In the genomic region with DNA sequence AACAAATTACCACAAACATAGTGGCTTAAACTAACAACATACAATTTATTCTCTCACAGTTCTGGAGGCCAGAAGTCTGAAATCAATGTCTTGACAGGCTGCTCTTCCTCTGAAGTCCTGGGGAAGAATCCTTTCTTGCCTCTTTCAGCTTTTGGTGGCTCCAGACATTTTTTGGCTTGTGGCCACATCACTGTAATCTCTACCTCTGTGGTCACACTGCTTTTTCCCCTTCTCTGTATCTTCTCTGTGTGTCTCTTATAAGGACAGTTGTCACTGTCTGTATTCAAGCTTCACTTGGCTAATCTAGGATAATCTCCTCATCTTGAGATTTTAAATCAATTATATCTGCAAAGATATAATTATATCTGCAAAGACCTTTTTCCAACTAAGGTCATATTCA, we compare ENCODE assay signal across 25 cellular contexts.
"Had no signal": no experiment of that assay in that cellular context is flagged by ENCODE, and none has a peak within 500 bp of the region (broad histone marks: within the 10 kb centered on the region; RNA-seq: fewer than 3 reads in every experiment).

No MANE protein-coding gene starts in this region.

- H3K9me3 ChIP-seq: gastrocnemius medialis, left lung, right lobe of liver, suprapubic skin, transverse colon, vagina had no signal

- H3K9me3 Mint-ChIP-seq: stimulated activated naive CD8-positive, alpha-beta T cell treated with anti-CD3 and anti-CD28 coated beads, Interleukin-15, amount 100 ng/mL, for 72 hours had no signal

- H3K4me3 ChIP-seq: gastrocnemius medialis, left lung, neural progenitor cell, right lobe of liver, suprapubic skin, transverse colon, vagina had no signal

- ATAC-seq: esophagus mucosa; gastrocnemius medialis; left cardiac atrium; left lung; naive thymus-derived CD4-positive, alpha-beta T cell; right lobe of liver; stimulated activated naive CD8-positive, alpha-beta T cell treated with anti-CD3 and anti-CD28 coated beads, Interleukin-15, amount 100 ng/mL, for 72 hours had no signal

- H3K36me3 ChIP-seq: gastrocnemius medialis, left lung, neural progenitor cell, right lobe of liver, suprapubic skin, transverse colon, vagina had no signal

- H3K36me3 Mint-ChIP-seq: naive thymus-derived CD4-positive, alpha-beta T cell; neural progenitor cell had no signal

- H3K4me1 Mint-ChIP-seq: stimulated activated naive CD8-positive, alpha-beta T cell treated with anti-CD3 and anti-CD28 coated beads, Interleukin-15, amount 100 ng/mL, for 72 hours had no signal

- H3K4me3 Mint-ChIP-seq: endodermal cell; naive thymus-derived CD4-positive, alpha-beta T cell; nephron; neural progenitor cell; stimulated activated naive CD8-positive, alpha-beta T cell treated with anti-CD3 and anti-CD28 coated beads, Interleukin-15, amount 100 ng/mL, for 72 hours had no signal

- DNase-seq: effector CD8-positive, alpha-beta T cell; endodermal cell; foreskin fibroblast; gastrocnemius medialis; head of caudate nucleus; left cardiac atrium; left lung; mesendoderm; midbrain; naive thymus-derived CD4-positive, alpha-beta T cell; right lobe of liver; small intestine; stimulated activated CD4-positive, alpha-beta T cell treated with anti-CD3 and anti-CD28 coated beads, Interleukin-15, amount 100 ng/mL, for 24 hours; stimulated activated CD4-positive, alpha-beta T cell treated with anti-CD3 and anti-CD28 coated beads, Interleukin-2, amount 100 ng/mL, for 48 hours; stimulated activated naive CD4-positive, alpha-beta T cell; stimulated activated naive CD8-positive, alpha-beta T cell treated with anti-CD3 and anti-CD28 coated beads, Interleukin-15, amount 100 ng/mL, for 72 hours; transverse colon had no signal

- H3K27me3 ChIP-seq: gastrocnemius medialis, left lung, neural progenitor cell, right lobe of liver, suprapubic skin, vagina had no signal

- H3K27ac Mint-ChIP-seq: endodermal cell; nephron; neural progenitor cell; progenitor cell of endocrine pancreas; stimulated activated naive CD8-positive, alpha-beta T cell treated with anti-CD3 and anti-CD28 coated beads, Interleukin-15, amount 100 ng/mL, for 72 hours had no signal

- H3K4me1 ChIP-seq: left lung, neural progenitor cell, parathyroid adenoma, right lobe of liver, suprapubic skin, transverse colon, vagina had no signal

- H3K27ac ChIP-seq: epithelial cell of prostate, gastrocnemius medialis, left lung, neural progenitor cell, parathyroid adenoma, right lobe of liver, suprapubic skin, transverse colon, vagina had no signal
